ENCODE assay signal across 9 cellular contexts in the genomic region with DNA sequence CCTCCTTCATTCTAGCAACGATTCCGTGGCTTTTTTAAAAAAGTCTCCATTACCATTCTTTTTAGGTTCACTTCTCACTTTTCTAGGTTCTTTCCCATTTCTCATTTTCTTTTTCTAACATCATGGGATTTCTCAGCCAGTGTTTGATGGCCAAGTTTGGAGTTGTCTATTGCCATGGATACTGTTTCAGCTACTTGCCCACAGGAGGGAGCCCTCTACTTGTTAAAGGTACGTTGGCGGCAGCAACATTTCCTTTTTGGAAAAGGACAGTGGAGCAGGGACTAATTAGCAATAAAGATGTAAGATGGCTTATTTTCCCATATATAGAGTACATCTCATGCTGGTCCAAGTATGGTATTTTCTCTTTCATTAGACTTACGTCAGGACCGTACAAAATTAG.
DNase-seq lines count a peak whose midpoint lies in the region; ATAC-seq, FAIRE-seq and TF ChIP-seq lines count a peak whose summit lies in the region.
"Had no signal": no experiment of that assay in that cellular context is flagged by ENCODE, and none has a peak within 500 bp of the region (broad histone marks: within the 10 kb centered on the region; RNA-seq: fewer than 3 reads in every experiment).

No MANE protein-coding gene starts in this region.

- H3K4me1 ChIP-seq in SK-N-SH (ENCODE audit: control insufficient read depth in 1 of 2, insufficient read depth in 2 of 2, low read depth in 1 of 2, low read length in 1 of 2) (no peaks in the 10 kb centered on the region), kidney (ENCODE audit: control insufficient read depth in 1 of 2, insufficient read depth in 1 of 2, low read depth in 1 of 2, low read length in 2 of 2) (no peaks in the 10 kb centered on the region)

- FAIRE-seq in kidney (lab: Jason Lieb, UNC): no peak
- FAIRE-seq: endothelial cell of umbilical vein had no signal

- WGBS in SK-N-SH (ENCODE audit: low lambda C conversion rate): 79% methylated on average over 6 of the region's 6 CpGs

- H3K27ac ChIP-seq in SK-N-SH (ENCODE audit: low read depth in 2 of 2, low read length in 1 of 2) (no peak overlapping the region), kidney (ENCODE audit: low read depth in 2 of 2, low read length in 2 of 2) (no peak overlapping the region)

- intact Hi-C loops in kidney (cut with DNase I): no loop called here

- H3K36me3 ChIP-seq in SK-N-SH (replicated peaks in 1 of 2; ENCODE audit: control insufficient read depth in 1 of 2, insufficient read depth in 2 of 2, low read length in 1 of 2) (no peaks in the 10 kb centered on the region), kidney (ENCODE audit: control insufficient read depth in 1 of 2, insufficient read depth in 2 of 2, low read length in 2 of 2) (no peaks in the 10 kb centered on the region)

- H3K9ac ChIP-seq in SK-N-SH (no peak overlapping the region), kidney (ENCODE audit: low read length in 2 of 2) (no peak overlapping the region)

- H3K4me2 ChIP-seq in SK-N-SH: no peak overlapping the region

- no peaks in the 10 kb centered on the region for H3K27me3 ChIP-seq in SK-N-SH (ENCODE audit: insufficient read depth)

- no peaks in the 10 kb centered on the region for H3K9me2 ChIP-seq in SK-N-SH

- TF ChIP-seq CTCF in SK-N-SH (IDR thresholded peaks at IDR 0.05) (peak; percentile 58), kidney (IDR thresholded peaks at IDR 0.05; ENCODE audit: borderline replicate concordance, extremely low read depth, insufficient read depth) (peak; percentile 34)

- H3F3A ChIP-seq in SK-N-SH (replicated peaks; ENCODE audit: insufficient read depth): no peaks in the 10 kb centered on the region

- POLR2A ChIA-PET in SK-N-SH (lab: Yijun Ruan, JAX): no interaction called here

- H2AFZ ChIP-seq in SK-N-SH (ENCODE audit: low read depth): no peak overlapping the region; the same call in 1 of the 2 replicates

- H4K20me1 ChIP-seq in SK-N-SH (ENCODE audit: insufficient read depth): no peaks in the 10 kb centered on the region

- ATAC-seq in HG03108 (IDR thresholded peaks at IDR 0.05; ENCODE audit: unreplicated experiment): no peak
- no peak for ATAC-seq in GM19324 (IDR thresholded peaks at IDR 0.05; ENCODE audit: low FRiP score, unreplicated experiment)
- no peak for ATAC-seq in GM21381 (IDR thresholded peaks at IDR 0.05; ENCODE audit: unreplicated experiment)

- CTCF ChIA-PET in SK-N-SH (lab: Yijun Ruan, JAX): no interaction called here

- DNase-seq in COLO668 (lab: John Stamatoyannopoulos, UW; ENCODE audit: unreplicated experiment) (peak; percentile 4), SK-N-SH (peak; percentile 21), kidney (no peak)
- no peak for DNase-seq in activated CD4-positive, alpha-beta T cell treated with anti-CD3 and anti-CD28 coated beads for 4 hours

- H3K9me3 ChIP-seq in SK-N-SH (no peaks in the 10 kb centered on the region), kidney (ENCODE audit: control insufficient read depth in 1 of 2, low read length in 2 of 2) (no peaks in the 10 kb centered on the region)

- peak; percentile 79 for TF ChIP-seq RAD21 in Ishikawa (IDR thresholded peaks at IDR 0.05; ENCODE audit: low read depth)
- peak; percentile 80 for TF ChIP-seq RAD21 in SK-N-SH (IDR thresholded peaks at IDR 0.05; ENCODE audit: low read length)

- TF ChIP-seq EP300 in Ishikawa (IDR thresholded peaks at IDR 0.05; ENCODE audit: borderline replicate concordance) (no peak), SK-N-SH (IDR thresholded peaks at IDR 0.05; ENCODE audit: borderline replicate concordance in 1 of 2, low read depth in 1 of 2, low read length in 1 of 2) (no peak)

- H3K4me3 ChIP-seq in SK-N-SH (ENCODE audit: low read depth in 2 of 2, low read length in 1 of 2): peak overlapping the region in 1 of 2 experiments; percentile 38; a peak in 1 of 4 replicates
- H3K4me3 ChIP-seq in kidney (ENCODE audit: low read length in 2 of 2): no peak overlapping the region

- H3K79me2 ChIP-seq in SK-N-SH (ENCODE audit: insufficient read depth): no peaks in the 10 kb centered on the region

TF ChIP-seq in Ishikawa, 13 proteins besides CTCF, POLR2A, EP300 and RAD21 (continues in another document):
- TF ChIP-seq, protein P1, sequence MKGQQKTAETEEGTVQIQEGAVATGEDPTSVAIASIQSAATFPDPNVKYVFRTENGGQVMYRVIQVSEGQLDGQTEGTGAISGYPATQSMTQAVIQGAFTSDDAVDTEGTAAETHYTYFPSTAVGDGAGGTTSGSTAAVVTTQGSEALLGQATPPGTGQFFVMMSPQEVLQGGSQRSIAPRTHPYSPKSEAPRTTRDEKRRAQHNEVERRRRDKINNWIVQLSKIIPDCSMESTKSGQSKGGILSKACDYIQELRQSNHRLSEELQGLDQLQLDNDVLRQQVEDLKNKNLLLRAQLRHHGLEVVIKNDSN (IDR thresholded peaks at IDR 0.05): no peak
- TF ChIP-seq FOXM1 (IDR thresholded peaks at IDR 0.05; ENCODE audit: borderline replicate concordance, low read depth): no peak
- TF ChIP-seq NFIC (IDR thresholded peaks at IDR 0.05): no peak
- TF ChIP-seq CEBPB (IDR thresholded peaks at IDR 0.05): no peak
- TF ChIP-seq EGR1 (IDR thresholded peaks at IDR 0.05): no peak
- TF ChIP-seq TEAD4 (IDR thresholded peaks at IDR 0.05): no peak
- TF ChIP-seq YY1 (IDR thresholded peaks at IDR 0.05; ENCODE audit: low read depth): no peak
- no peak for TF ChIP-seq TAF1 (IDR thresholded peaks at IDR 0.05; ENCODE audit: low read depth)
- TF ChIP-seq, protein P2, sequence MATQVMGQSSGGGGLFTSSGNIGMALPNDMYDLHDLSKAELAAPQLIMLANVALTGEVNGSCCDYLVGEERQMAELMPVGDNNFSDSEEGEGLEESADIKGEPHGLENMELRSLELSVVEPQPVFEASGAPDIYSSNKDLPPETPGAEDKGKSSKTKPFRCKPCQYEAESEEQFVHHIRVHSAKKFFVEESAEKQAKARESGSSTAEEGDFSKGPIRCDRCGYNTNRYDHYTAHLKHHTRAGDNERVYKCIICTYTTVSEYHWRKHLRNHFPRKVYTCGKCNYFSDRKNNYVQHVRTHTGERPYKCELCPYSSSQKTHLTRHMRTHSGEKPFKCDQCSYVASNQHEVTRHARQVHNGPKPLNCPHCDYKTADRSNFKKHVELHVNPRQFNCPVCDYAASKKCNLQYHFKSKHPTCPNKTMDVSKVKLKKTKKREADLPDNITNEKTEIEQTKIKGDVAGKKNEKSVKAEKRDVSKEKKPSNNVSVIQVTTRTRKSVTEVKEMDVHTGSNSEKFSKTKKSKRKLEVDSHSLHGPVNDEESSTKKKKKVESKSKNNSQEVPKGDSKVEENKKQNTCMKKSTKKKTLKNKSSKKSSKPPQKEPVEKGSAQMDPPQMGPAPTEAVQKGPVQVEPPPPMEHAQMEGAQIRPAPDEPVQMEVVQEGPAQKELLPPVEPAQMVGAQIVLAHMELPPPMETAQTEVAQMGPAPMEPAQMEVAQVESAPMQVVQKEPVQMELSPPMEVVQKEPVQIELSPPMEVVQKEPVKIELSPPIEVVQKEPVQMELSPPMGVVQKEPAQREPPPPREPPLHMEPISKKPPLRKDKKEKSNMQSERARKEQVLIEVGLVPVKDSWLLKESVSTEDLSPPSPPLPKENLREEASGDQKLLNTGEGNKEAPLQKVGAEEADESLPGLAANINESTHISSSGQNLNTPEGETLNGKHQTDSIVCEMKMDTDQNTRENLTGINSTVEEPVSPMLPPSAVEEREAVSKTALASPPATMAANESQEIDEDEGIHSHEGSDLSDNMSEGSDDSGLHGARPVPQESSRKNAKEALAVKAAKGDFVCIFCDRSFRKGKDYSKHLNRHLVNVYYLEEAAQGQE (IDR thresholded peaks at IDR 0.05; ENCODE audit: low read depth): no peak
- TF ChIP-seq CREB1 (IDR thresholded peaks at IDR 0.05; ENCODE audit: low read depth): no peak

TF ChIP-seq in SK-N-SH, 30 proteins besides CTCF, POLR2A, EP300 and RAD21:
- TF ChIP-seq SMC3 (IDR thresholded peaks at IDR 0.05; ENCODE audit: low read depth, low read length) (peak; percentile 56), GABPA (IDR thresholded peaks at IDR 0.05; ENCODE audit: low read depth) (no peak)

Comparison
In these comparisons a context has a peak if more than half of its experiments do, and no peak if none do; other contexts are left out.
1. DNase-seq: peak in COLO668 (single experiment) and SK-N-SH (single experiment); none in kidney (single experiment) and activated CD4-positive, alpha-beta T cell treated with anti-CD3 and anti-CD28 coated beads for 4 hours (0 of 2).